In the genomic region with DNA sequence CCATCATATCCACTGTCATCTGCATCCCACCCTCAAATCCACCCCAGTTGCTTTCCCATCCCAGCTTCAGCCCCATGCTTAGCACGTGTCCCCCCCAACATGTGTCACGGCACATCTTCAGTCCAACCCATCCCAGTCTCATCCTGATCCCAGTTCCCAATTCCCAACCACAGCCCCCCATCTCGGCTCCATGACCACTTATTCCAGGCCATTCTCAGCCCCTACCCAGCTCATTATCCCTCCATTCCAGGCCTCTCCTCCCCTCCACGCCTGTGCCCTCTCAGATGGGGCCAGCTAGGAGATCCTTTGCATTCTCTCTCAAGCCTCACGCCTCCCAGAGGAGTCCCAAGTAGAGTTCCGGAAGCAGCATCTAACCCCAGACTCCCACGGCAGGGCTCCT, we compare ENCODE assay signal across 8 cellular contexts. TPM values are rescaled to one million over a fixed set of nuclear protein-coding genes. Genes with fewer than 3 reads are reported as not detected.
A peak's percentile ranks its signal among the peaks of the same experiment; 100 is the strongest.
DNase-seq lines count a peak whose midpoint lies in the region; ATAC-seq, FAIRE-seq and TF ChIP-seq lines count a peak whose summit lies in the region.

No MANE protein-coding gene starts in this region.

- H3K27ac Mint-ChIP-seq in GM23338 (peak overlapping the region; percentile 61), astrocyte (ENCODE audit: unreplicated experiment) (peak overlapping the region; percentile 88)
- peak overlapping the region; percentile 31 to 94 (median 86) for H3K27ac Mint-ChIP-seq in naive thymus-derived CD8-positive, alpha-beta T cell

- peaks cover 31% of the 10 kb centered on the region for H3F3A ChIP-seq in GM23338 (replicated peaks; ENCODE audit: low read depth)

- no peak for TF ChIP-seq RAD21 in A549 (conservative IDR thresholded peaks at IDR 0.05 in 1 of 2, IDR thresholded peaks at IDR 0.05 in 1 of 2)

- H3K4me2 ChIP-seq in A549 (peak overlapping the region; percentile 99), GM23338 (peak overlapping the region; percentile 73), astrocyte (ENCODE audit: low read length) (peak overlapping the region; percentile 74)

- peaks cover 63% of the 10 kb centered on the region for H3K4me1 Mint-ChIP-seq in GM23338
- peaks cover 59% of the 10 kb centered on the region for H3K4me1 Mint-ChIP-seq in astrocyte (ENCODE audit: low read depth, unreplicated experiment)
- H3K4me1 Mint-ChIP-seq in naive thymus-derived CD8-positive, alpha-beta T cell, result peaks cover 37 to 78% (median 66%) of the 10 kb centered on the region in 4 donors

- TF ChIP-seq EP300 in A549 (IDR thresholded peaks at IDR 0.05), result no peak

- FAIRE-seq in A549 (lab: Jason Lieb, UNC) (no peak), astrocyte (lab: Jason Lieb, UNC) (no peak), urothelium cell line (lab: Jason Lieb, UNC) (no peak)

- WGBS in A549 (ENCODE audit: missing lambda C conversion rate), result 84% methylated on average over 7 of the region's 7 CpGs

- peak overlapping the region; percentile 60 for H3K4me3 Mint-ChIP-seq in GM23338
- H3K4me3 Mint-ChIP-seq in astrocyte (ENCODE audit: unreplicated experiment), result peak overlapping the region; percentile 84
- H3K4me3 Mint-ChIP-seq in naive thymus-derived CD8-positive, alpha-beta T cell, result peak overlapping the region; percentile 71 to 92 (median 84)

- H3K9me2 ChIP-seq in GM23338 (ENCODE audit: insufficient read depth), result no peaks in the 10 kb centered on the region

- TF ChIP-seq POLR2A in A549 (IDR thresholded peaks at IDR 0.05; ENCODE audit: low read length), result no peak

- H3K4me3 ChIP-seq in A549, result peak overlapping the region; percentile 99
- peak overlapping the region; percentile 44 for H3K4me3 ChIP-seq in GM23338
- peak overlapping the region; percentile 41 for H3K4me3 ChIP-seq in astrocyte (ENCODE audit: insufficient read depth, low read depth, low read length)

- H2AFZ ChIP-seq in GM23338, result peak overlapping the region; percentile 43; the same call in 1 of the 2 replicates
- no peak overlapping the region for H2AFZ ChIP-seq in astrocyte (ENCODE audit: low read depth, low read length)

- H3K9ac ChIP-seq in astrocyte (ENCODE audit: low read length), result peak overlapping the region; percentile 36

- no peak for DNase-seq in A549 (ENCODE audit: low read depth in 1 of 2, low spot score in 1 of 2)
- DNase-seq in GM23338 (ENCODE audit: low spot score), result no peak
- DNase-seq in astrocyte (ENCODE audit: low read depth), result no peak
- no peak for DNase-seq in naive thymus-derived CD8-positive, alpha-beta T cell
- DNase-seq in SKM-1 (lab: John Stamatoyannopoulos, UW; ENCODE audit: unreplicated experiment), result no peak
- no peak for DNase-seq in HUDEP-2 (lab: John Stamatoyannopoulos, UW; ENCODE audit: unreplicated experiment in 76 of 76)
- DNase-seq in CD1c-positive myeloid dendritic cell (ENCODE audit: extremely low spot score), result no peak
- no peak for DNase-seq in urothelium cell line (ENCODE audit: low spot score)

- H3K9me3 ChIP-seq in A549 (no peaks in the 10 kb centered on the region), astrocyte (ENCODE audit: insufficient read depth, low read depth, low read length) (no peaks in the 10 kb centered on the region)

- H3K4me1 ChIP-seq in A549 (peaks cover 57% of the 10 kb centered on the region), GM23338 (ENCODE audit: insufficient read depth) (peaks cover 53% of the 10 kb centered on the region), astrocyte (ENCODE audit: insufficient read depth, low read length) (peaks cover 51% of the 10 kb centered on the region)

- peaks cover 30% of the 10 kb centered on the region for H4K20me1 ChIP-seq in GM23338 (replicated peaks; ENCODE audit: insufficient read depth)
- H4K20me1 ChIP-seq in astrocyte (ENCODE audit: insufficient read depth, low read length), result peaks cover 49% of the 10 kb centered on the region

- H3K36me3 ChIP-seq in GM23338 (ENCODE audit: insufficient read depth) (0 out of 2 replicates have a peak, but pooled peaks cover 8% of the 10 kb centered on the region), astrocyte (ENCODE audit: insufficient read depth, low read length) (peaks cover 5% of the 10 kb centered on the region)

- H3K36me3 Mint-ChIP-seq in GM23338 (ENCODE audit: low read depth) (peaks cover 33% of the 10 kb centered on the region), astrocyte (ENCODE audit: low read depth, unreplicated experiment) (peaks cover 13% of the 10 kb centered on the region)
- H3K36me3 Mint-ChIP-seq in naive thymus-derived CD8-positive, alpha-beta T cell, result no peaks in the 10 kb centered on the region

- peaks cover 38% of the 10 kb centered on the region for H3K79me2 ChIP-seq in GM23338 (replicated peaks; ENCODE audit: insufficient read depth)
- H3K79me2 ChIP-seq in astrocyte (ENCODE audit: insufficient read depth, low read length), result peaks cover 39% of the 10 kb centered on the region

- no peaks in the 10 kb centered on the region for H3K27me3 ChIP-seq in GM23338 (ENCODE audit: insufficient read depth)
- H3K27me3 ChIP-seq in astrocyte (ENCODE audit: insufficient read depth, low read length), result no peaks in the 10 kb centered on the region

- H3K27ac ChIP-seq in A549, result peak overlapping the region; percentile 97 to 99
- no peak overlapping the region for H3K27ac ChIP-seq in GM23338 (ENCODE audit: low read depth)
- no peak overlapping the region for H3K27ac ChIP-seq in astrocyte (ENCODE audit: low read depth, low read length)

- ATAC-seq in A549 (peak; percentile 2 to 3; a peak in 3 of 6 replicates), GM23338 (no peak; the same call in 2 of the 3 replicates)
- no peak for ATAC-seq in naive thymus-derived CD8-positive, alpha-beta T cell

- TF ChIP-seq CTCF in A549 (IDR thresholded peaks at IDR 0.05) (no peak), GM23338 (conservative IDR thresholded peaks at IDR 0.05; ENCODE audit: low read depth in 2 of 2) (no peak), astrocyte (IDR thresholded peaks at IDR 0.05; ENCODE audit: insufficient read depth, low read depth, low read length) (no peak)

- H3K27me3 Mint-ChIP-seq in GM23338 (ENCODE audit: insufficient read depth, low read depth, poor library complexity), result peaks cover 31% of the 10 kb centered on the region
- no peaks in the 10 kb centered on the region for H3K27me3 Mint-ChIP-seq in astrocyte (ENCODE audit: low read depth, unreplicated experiment)
- H3K27me3 Mint-ChIP-seq in naive thymus-derived CD8-positive, alpha-beta T cell, result no peaks in the 10 kb centered on the region

- CTCF ChIA-PET in A549 (lab: Yijun Ruan, JAX), result interaction anchor here (0.8 to 19.7 kb wide), 6 partner anchors 17 to 555 kb away, joined by 3 to 241 read pairs (median 5); no protein-coding TSS in a partner anchor

- POLR2A ChIA-PET in A549 (lab: Yijun Ruan, JAX), result interaction anchor here (2.3 kb wide), 1 partner anchor 23 kb away, joined by 9 read pairs; a partner anchor contains a TSS
- POLR2A ChIA-PET in naive thymus-derived CD8-positive, alpha-beta T cell (lab: Charles Lee), result interaction anchor here (0.7 to 5.9 kb wide), 6 partner anchors 14 to 43 kb away, joined by 3 to 58 read pairs (median 7); a partner anchor contains a TSS

- H3K9me3 Mint-ChIP-seq in GM23338 (no peaks in the 10 kb centered on the region), astrocyte (ENCODE audit: unreplicated experiment) (no peaks in the 10 kb centered on the region)
- H3K9me3 Mint-ChIP-seq in naive thymus-derived CD8-positive, alpha-beta T cell, result no peaks in the 10 kb centered on the region

RNA-seq across cellular contexts. Expression of a gene that starts 0.7 kb away (rescaled TPM):
- 32.6 and 47.7 TPM in 2 replicates for polyA plus RNA-seq in A549 (2011; rRNA removed)
- polyA plus RNA-seq in A549 (2012; cell fraction: cytosol; rRNA removed), result 33.1 and 34.4 TPM in 2 replicates
- polyA plus RNA-seq in A549 (2012; cell fraction: nucleus; rRNA removed), result 374 and 488 TPM in 2 replicates
- polyA plus RNA-seq in A549 (2017; fragmentation: RNase III; extraction: RNeasy Plus Mini Kit Qiagen cat#74134 plus additional on column Dnase treatment), result 92.4 to 118 TPM (median 107 TPM) in 3 replicates
- polyA minus RNA-seq in A549 (2011; rRNA and poly(A)+ RNA removed), result 50.2 and 52.4 TPM in 2 replicates
- total RNA-seq in GM23338 (2014; rRNA removed; shearing (Covaris generic)), result 242 and 290 TPM in 2 replicates
- polyA plus RNA-seq in GM23338 (2016; fragmentation: Nextera tagmentation; extraction: Ambion mirVana), result 102 and 106 TPM in 2 replicates
- total RNA-seq in astrocyte, result 350 and 371 TPM in 2 replicates
- 10 to 100 TPM; 57.0 to 62.9 TPM for total RNA-seq in naive thymus-derived CD8-positive, alpha-beta T cell
- 10 to 100 TPM; 20.5 to 25.3 (median 21.8) TPM for polyA plus RNA-seq in naive thymus-derived CD8-positive, alpha-beta T cell

RNA-seq across cellular contexts. Expression of a gene that starts 23.3 kb away (rescaled TPM):
- 26.1 and 30.7 TPM in 2 replicates for polyA plus RNA-seq in A549 (2011; rRNA removed)
- 91.5 and 139 TPM in 2 replicates for polyA plus RNA-seq in A549 (2012; cell fraction: cytosol; rRNA removed)
- 252 and 329 TPM in 2 replicates for polyA plus RNA-seq in A549 (2012; cell fraction: nucleus; rRNA removed)
- 120 to 141 TPM (median 124 TPM) in 3 replicates for polyA plus RNA-seq in A549 (2017; fragmentation: RNase III; extraction: RNeasy Plus Mini Kit Qiagen cat#74134 plus additional on column Dnase treatment)
- polyA minus RNA-seq in A549 (2011; rRNA and poly(A)+ RNA removed), result 22.0 and 27.9 TPM in 2 replicates
- total RNA-seq in GM23338 (2014; rRNA removed; shearing (Covaris generic)), result 73.0 and 94.7 TPM in 2 replicates
- 128 TPM in 2 replicates for polyA plus RNA-seq in GM23338 (2016; fragmentation: Nextera tagmentation; extraction: Ambion mirVana)
- total RNA-seq in astrocyte, result 590 and 591 TPM in 2 replicates
- 10 to 100 TPM; 16.7 to 19.1 TPM for total RNA-seq in naive thymus-derived CD8-positive, alpha-beta T cell
- 1 to 10 TPM; 4.3 to 5.8 (median 5.3) TPM for polyA plus RNA-seq in naive thymus-derived CD8-positive, alpha-beta T cell

RNA-seq across cellular contexts. Expression of a gene that starts 27.5 kb away (rescaled TPM):
- polyA plus RNA-seq in A549 (2011; rRNA removed) (1.8 and 2.2 TPM in 2 replicates), A549 (2017; fragmentation: RNase III; extraction: RNeasy Plus Mini Kit Qiagen cat#74134 plus additional on column Dnase treatment) (11.0 to 12.1 TPM (median 11.2 TPM) in 3 replicates), GM23338 (2016; fragmentation: Nextera tagmentation; extraction: Ambion mirVana) (7.6 and 7.7 TPM in 2 replicates)
- polyA plus RNA-seq in A549 (2012; cell fraction: cytosol; rRNA removed), result 25.9 and 43.4 TPM in 2 replicates
- polyA plus RNA-seq in A549 (2012; cell fraction: nucleus; rRNA removed), result 39.8 and 85.8 TPM in 2 replicates
- 0.58 and 0.95 TPM in 2 replicates for polyA minus RNA-seq in A549 (2011; rRNA and poly(A)+ RNA removed)
- total RNA-seq in GM23338 (2014; rRNA removed; shearing (Covaris generic)), result 6.4 and 9.7 TPM in 2 replicates
- 9.9 TPM in 2 replicates for total RNA-seq in astrocyte
- 1 to 10 TPM; 7.6 to 7.7 TPM for total RNA-seq in naive thymus-derived CD8-positive, alpha-beta T cell
- 10 to 100 TPM; 14.6 to 21.6 (median 20.6) TPM for polyA plus RNA-seq in naive thymus-derived CD8-positive, alpha-beta T cell

RNA-seq across cellular contexts. Expression of a gene that starts 35.5 kb away (rescaled TPM):
- polyA plus RNA-seq in A549 (2011; rRNA removed), result 1.3 and 1.8 TPM in 2 replicates
- polyA plus RNA-seq in A549 (2012; cell fraction: cytosol; rRNA removed), result 2.9 and 4.2 TPM in 2 replicates
- 26.3 and 29.7 TPM in 2 replicates for polyA plus RNA-seq in A549 (2012; cell fraction: nucleus; rRNA removed)
- polyA plus RNA-seq in A549 (2017; fragmentation: RNase III; extraction: RNeasy Plus Mini Kit Qiagen cat#74134 plus additional on column Dnase treatment), result 7.1 to 9.1 TPM (median 7.4 TPM) in 3 replicates
- 0.54 and 2.0 TPM in 2 replicates for polyA minus RNA-seq in A549 (2011; rRNA and poly(A)+ RNA removed)
- 4.9 and 11.1 TPM in 2 replicates for total RNA-seq in GM23338 (2014; rRNA removed; shearing (Covaris generic))
- polyA plus RNA-seq in GM23338 (2016; fragmentation: Nextera tagmentation; extraction: Ambion mirVana), result 2.2 and 2.8 TPM in 2 replicates
- total RNA-seq in astrocyte, result 15.6 and 16.3 TPM in 2 replicates
- total RNA-seq in naive thymus-derived CD8-positive, alpha-beta T cell, result 1 to 10 TPM; 3.7 to 3.8 TPM
- under 1 TPM in 1 of 3 donors, not detected in 2; 0.22 TPM for polyA plus RNA-seq in naive thymus-derived CD8-positive, alpha-beta T cell

RNA-seq across cellular contexts. Expression of a gene that starts 42.7 kb away (rescaled TPM):
- 87.7 and 90.7 TPM in 2 replicates for polyA plus RNA-seq in A549 (2011; rRNA removed)
- 180 and 211 TPM in 2 replicates for polyA plus RNA-seq in A549 (2012; cell fraction: cytosol; rRNA removed)
- polyA plus RNA-seq in A549 (2012; cell fraction: nucleus; rRNA removed), result 290 and 366 TPM in 2 replicates
- 121 to 177 TPM (median 172 TPM) in 3 replicates for polyA plus RNA-seq in A549 (2017; fragmentation: RNase III; extraction: RNeasy Plus Mini Kit Qiagen cat#74134 plus additional on column Dnase treatment)
- 65.9 and 74.8 TPM in 2 replicates for polyA minus RNA-seq in A549 (2011; rRNA and poly(A)+ RNA removed)
- total RNA-seq in GM23338 (2014; rRNA removed; shearing (Covaris generic)), result 115 and 139 TPM in 2 replicates
- 67.1 and 73.4 TPM in 2 replicates for polyA plus RNA-seq in GM23338 (2016; fragmentation: Nextera tagmentation; extraction: Ambion mirVana)
- 92.5 and 99.5 TPM in 2 replicates for total RNA-seq in astrocyte
- 10 to 100 TPM; 84.0 to 86.4 TPM for total RNA-seq in naive thymus-derived CD8-positive, alpha-beta T cell
- 10 to 100 TPM; 29.0 to 54.4 (median 43.0) TPM for polyA plus RNA-seq in naive thymus-derived CD8-positive, alpha-beta T cell

Comparison
In these comparisons a context has a peak if more than half of its experiments do, and no peak if none do; other contexts are left out.
1. ATAC-seq: peak in A549 (2 of 2); none in GM23338 (single experiment) and naive thymus-derived CD8-positive, alpha-beta T cell (0 of 2).
2. H3K27ac ChIP-seq: peak in A549 (2 of 2); none in GM23338 (single experiment) and astrocyte (single experiment).
3. H3K4me3 ChIP-seq: peak in every context shown above with its lines; median percentile 99 in A549; 44 in GM23338; 41 in astrocyte.
4. Peak in every context shown above with its lines, with median percentiles within 50 percentile points of each other: H3K4me2 ChIP-seq, H3K27ac Mint-ChIP-seq and H3K4me3 Mint-ChIP-seq.